Comparison of ENCODE assay signal across 16 cellular contexts in the genomic region with DNA sequence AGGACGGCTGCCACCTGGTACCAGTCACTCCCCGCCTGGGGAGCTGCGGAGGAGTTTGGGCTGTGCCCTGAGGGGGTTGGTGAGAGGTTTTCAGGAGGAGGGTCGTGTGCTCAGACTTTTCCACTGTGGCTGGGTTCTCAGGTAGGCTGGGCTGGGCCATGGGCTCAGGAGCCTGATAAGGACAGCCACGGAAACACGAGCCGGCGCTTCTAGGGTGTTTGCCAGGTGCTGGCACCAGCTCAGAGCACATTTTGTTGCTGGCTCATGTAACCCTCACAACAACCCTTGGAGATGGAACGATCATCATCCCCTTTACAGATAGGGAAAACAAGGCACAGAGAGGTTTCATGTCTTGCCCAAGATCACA. TPM values are rescaled to one million over a fixed set of nuclear protein-coding genes. Genes with fewer than 3 reads are reported as not detected.
"Had no signal": no experiment of that assay in that cellular context is flagged by ENCODE, and none has a peak within 500 bp of the region (broad histone marks: within the 10 kb centered on the region; RNA-seq: fewer than 3 reads in every experiment).

No MANE protein-coding gene starts in this region.

- H3K27me3 ChIP-seq: cardiac muscle cell, tibial nerve had no signal

- H3K4me3 ChIP-seq: cardiac muscle cell, esophagus squamous epithelium, tibial nerve had no signal

- H3K4me1 ChIP-seq: tibial nerve had no signal

- ATAC-seq: effector memory CD8-positive, alpha-beta T cell; left colon had no signal

- DNase-seq: activated CD4-positive, alpha-beta memory T cell treated with anti-CD3 and anti-CD28 coated beads for 36 hours; activated naive CD8-positive, alpha-beta T cell treated with anti-CD3 and anti-CD28 coated beads for 36 hours; activated T-cell treated with anti-CD3 and anti-CD28 coated beads for 4 hours; amniotic stem cell; effector memory CD8-positive, alpha-beta T cell; esophagus squamous epithelium; left colon; nucleus accumbens; retina; stimulated activated CD4-positive, alpha-beta T cell treated with anti-CD3 and anti-CD28 coated beads, Interleukin-12 subunit alpha, Interleukin-12 subunit beta, amount 100 ng/mL, for 4 hours; stimulated activated CD4-positive, alpha-beta T cell treated with anti-CD3 and anti-CD28 coated beads, Interleukin-1b, Interleukin-23, amount 100 ng/mL, for 48 hours had no signal

- FAIRE-seq: urothelium cell line had no signal

- H3K27ac ChIP-seq: cardiac muscle cell, esophagus squamous epithelium, tibial nerve had no signal

- H3K9me3 ChIP-seq: esophagus squamous epithelium, tibial nerve had no signal

- H3K36me3 ChIP-seq: cardiac muscle cell, esophagus squamous epithelium, tibial nerve had no signal

RNA-seq across cellular contexts. Expression of a gene that starts 46.2 kb away (rescaled TPM):
- total RNA-seq: activated CD4-positive, alpha-beta memory T cell treated with anti-CD3 and anti-CD28 coated beads for 36 hours; activated naive CD8-positive, alpha-beta T cell treated with anti-CD3 and anti-CD28 coated beads for 36 hours; activated T-helper 1 cell treated with anti-CD3 and anti-CD28 coated beads, Interleukin-12 subunit alpha, Interleukin-12 subunit beta, Interleukin-2, Interleukin-4 antibody, amounts not matched to agents 30 ng/mL and 10 ng/mL and 1 ng/mL, durations not matched to agents 14 hours and 24 hours and 36 hours; T-helper 2 cell treated with Interferon-gamma antibody and Interleukin-4, amounts not matched to agents 100 ng/mL and 5 ng/mL, for 36 hours had no signal
